ENCODE assay signal across 16 cellular contexts in the genomic region with DNA sequence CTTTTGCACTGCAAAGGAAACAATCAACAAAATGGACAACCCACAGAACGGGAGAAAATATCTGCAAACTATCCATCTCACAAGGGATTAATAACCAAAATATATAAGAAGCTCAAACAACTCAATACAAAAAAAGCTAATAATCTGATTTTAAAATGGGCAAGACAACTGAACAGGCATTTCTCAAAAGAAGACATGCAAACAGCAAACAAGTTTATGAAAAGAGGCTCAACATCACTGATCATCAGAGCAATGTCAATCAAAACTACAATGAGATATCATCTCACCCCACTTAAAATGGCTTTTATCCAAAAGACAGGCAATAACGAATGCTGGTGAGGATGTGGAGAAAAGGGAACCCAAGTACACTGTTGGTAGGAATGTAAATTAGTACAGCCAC. TPM values are rescaled to one million over a fixed set of nuclear protein-coding genes. Genes with fewer than 3 reads are reported as not detected.
DNase-seq lines count a peak whose midpoint lies in the region; ATAC-seq and TF ChIP-seq lines count a peak whose summit lies in the region.
"Had no signal": no experiment of that assay in that cellular context is flagged by ENCODE, and none has a peak within 500 bp of the region (broad histone marks: within the 10 kb centered on the region; RNA-seq: fewer than 3 reads in every experiment).

No MANE protein-coding gene starts in this region.

- DNase-seq in natural killer cell (no peak), H4 (ENCODE audit: low spot score) (no peak), hippocampal formation (lab: John Stamatoyannopoulos, UW) (no peak), ACHN (no peak)
- DNase-seq in natural killer cell treated with Interleukin-12 subunit alpha and Interleukin-12 subunit beta and Interleukin-15 and Interleukin-18, amount 100 ng/mL, for 72 hours (ENCODE audit: low spot score), result no peak
- no peak for DNase-seq in CD8-positive, alpha-beta memory T cell
- DNase-seq in activated naive CD8-positive, alpha-beta T cell treated with anti-CD3 and anti-CD28 coated beads for 36 hours, result no peak
- DNase-seq: COR-L47, DMS153, DMS79 treated with DMSO at 0.1 percent for 48 hours, EL, GOT3, IMR-90 had no signal

- peaks cover 19 to 25% of the 10 kb centered on the region in 2 donors for H3K4me1 Mint-ChIP-seq in natural killer cell
- peaks cover 11 to 15% of the 10 kb centered on the region in 2 donors for H3K4me1 Mint-ChIP-seq in natural killer cell treated with Interleukin-12 subunit alpha and Interleukin-12 subunit beta and Interleukin-15 and Interleukin-18, amount 100 ng/mL, for 72 hours (ENCODE audit: low read depth in 2 of 2)
- peaks cover 16 to 45% (median 30%) of the 10 kb centered on the region in 3 donors for H3K4me1 Mint-ChIP-seq in CD8-positive, alpha-beta memory T cell
- peaks cover 10% of the 10 kb centered on the region for H3K4me1 Mint-ChIP-seq in activated naive CD8-positive, alpha-beta T cell treated with anti-CD3 and anti-CD28 coated beads for 36 hours
- H3K4me1 Mint-ChIP-seq: CD14-positive monocyte had no signal

- peaks cover 43% of the 10 kb centered on the region for H3K36me3 ChIP-seq in CD8-positive, alpha-beta memory T cell (ENCODE audit: insufficient read depth, low read length)

- ATAC-seq in natural killer cell, result no peak
- no peak for ATAC-seq in natural killer cell treated with Interleukin-12 subunit alpha and Interleukin-12 subunit beta and Interleukin-15 and Interleukin-18, amount 100 ng/mL, for 72 hours
- ATAC-seq: A549 had no signal

- POLR2A ChIA-PET in CD8-positive, alpha-beta memory T cell (lab: Charles Lee), result no interaction called here

- peak overlapping the region; percentile 21 to 59 for H3K27ac Mint-ChIP-seq in natural killer cell
- no peak overlapping the region for H3K27ac Mint-ChIP-seq in natural killer cell treated with Interleukin-12 subunit alpha and Interleukin-12 subunit beta and Interleukin-15 and Interleukin-18, amount 100 ng/mL, for 72 hours
- H3K27ac Mint-ChIP-seq in CD8-positive, alpha-beta memory T cell, result peak overlapping the region in 7 of 8 donors; percentile 7 to 70 (median 54)
- peak overlapping the region; percentile 32 for H3K27ac Mint-ChIP-seq in activated naive CD8-positive, alpha-beta T cell treated with anti-CD3 and anti-CD28 coated beads for 36 hours
- H3K27ac Mint-ChIP-seq: CD14-positive monocyte had no signal

- H3K4me1 ChIP-seq in CD8-positive, alpha-beta memory T cell (ENCODE audit: insufficient read depth, low read length), result no peaks in the 10 kb centered on the region
- H3K4me1 ChIP-seq: HAP-1 had no signal

- H3K36me3 Mint-ChIP-seq in natural killer cell, result peaks cover 20% of the 10 kb centered on the region
- H3K36me3 Mint-ChIP-seq in natural killer cell treated with Interleukin-12 subunit alpha and Interleukin-12 subunit beta and Interleukin-15 and Interleukin-18, amount 100 ng/mL, for 72 hours, result peaks cover 16% of the 10 kb centered on the region
- H3K36me3 Mint-ChIP-seq in CD8-positive, alpha-beta memory T cell, result peaks cover 11 to 79% (median 14%) of the 10 kb centered on the region in 3 donors
- peaks cover 33% of the 10 kb centered on the region for H3K36me3 Mint-ChIP-seq in activated naive CD8-positive, alpha-beta T cell treated with anti-CD3 and anti-CD28 coated beads for 36 hours

- no peaks in the 10 kb centered on the region for H3K9me3 ChIP-seq in CD8-positive, alpha-beta memory T cell (ENCODE audit: low read length)

- H3K4me3 Mint-ChIP-seq in natural killer cell, result no peak overlapping the region
- no peak overlapping the region for H3K4me3 Mint-ChIP-seq in natural killer cell treated with Interleukin-12 subunit alpha and Interleukin-12 subunit beta and Interleukin-15 and Interleukin-18, amount 100 ng/mL, for 72 hours
- H3K4me3 Mint-ChIP-seq in CD8-positive, alpha-beta memory T cell, result no peak overlapping the region
- no peak overlapping the region for H3K4me3 Mint-ChIP-seq in activated naive CD8-positive, alpha-beta T cell treated with anti-CD3 and anti-CD28 coated beads for 36 hours
- H3K4me3 Mint-ChIP-seq: CD14-positive monocyte had no signal

- no peaks in the 10 kb centered on the region for H3K27me3 Mint-ChIP-seq in natural killer cell (ENCODE audit: low read depth in 2 of 2)
- no peaks in the 10 kb centered on the region for H3K27me3 Mint-ChIP-seq in natural killer cell treated with Interleukin-12 subunit alpha and Interleukin-12 subunit beta and Interleukin-15 and Interleukin-18, amount 100 ng/mL, for 72 hours
- H3K27me3 Mint-ChIP-seq in CD8-positive, alpha-beta memory T cell, result no peaks in the 10 kb centered on the region
- no peaks in the 10 kb centered on the region for H3K27me3 Mint-ChIP-seq in activated naive CD8-positive, alpha-beta T cell treated with anti-CD3 and anti-CD28 coated beads for 36 hours

- CTCF ChIA-PET in CD8-positive, alpha-beta memory T cell (lab: Charles Lee), result no interaction called here

- no peak for TF ChIP-seq CTCF in natural killer cell (IDR thresholded peaks at IDR 0.05)

- no peaks in the 10 kb centered on the region for H3K9me3 Mint-ChIP-seq in natural killer cell
- H3K9me3 Mint-ChIP-seq in natural killer cell treated with Interleukin-12 subunit alpha and Interleukin-12 subunit beta and Interleukin-15 and Interleukin-18, amount 100 ng/mL, for 72 hours, result no peaks in the 10 kb centered on the region
- H3K9me3 Mint-ChIP-seq in CD8-positive, alpha-beta memory T cell, result no peaks in the 10 kb centered on the region
- peaks cover 12% of the 10 kb centered on the region for H3K9me3 Mint-ChIP-seq in activated naive CD8-positive, alpha-beta T cell treated with anti-CD3 and anti-CD28 coated beads for 36 hours

- H3K27ac ChIP-seq in CD8-positive, alpha-beta memory T cell (ENCODE audit: low read depth, low read length), result no peak overlapping the region
- H3K27ac ChIP-seq: A549 had no signal

- in situ Hi-C loops in ACHN (cut with HindIII; ENCODE audit: low pct_ligation_motif_present, low pct_unique_long_range_greater_than_20kb, low sequenced_read_pairs), result no loop called here

- intact Hi-C loops in natural killer cell (cut with micrococcal nuclease), result no loop called here

- no peaks in the 10 kb centered on the region for H3K27me3 ChIP-seq in CD8-positive, alpha-beta memory T cell (ENCODE audit: insufficient read depth, low read length, poor library complexity, severe bottlenecking)

- H3K4me3 ChIP-seq in CD8-positive, alpha-beta memory T cell (ENCODE audit: low read length), result no peak overlapping the region
- H3K4me3 ChIP-seq: A549, HAP-1 had no signal

RNA-seq across cellular contexts. Expression of a gene that starts 34.8 kb away (rescaled TPM):
- 100 to 1,000 TPM in 1 of 3 donors, 10 to 100 TPM in 2; 82.1 to 137 (median 88.2) TPM for total RNA-seq in natural killer cell
- 10 to 100 TPM; 68.7 to 77.4 TPM for total RNA-seq in natural killer cell treated with Interleukin-12 subunit alpha and Interleukin-12 subunit beta and Interleukin-15 and Interleukin-18, amount 100 ng/mL, for 72 hours
- 10 to 100 TPM; 42.3 to 50.8 TPM for total RNA-seq in CD8-positive, alpha-beta memory T cell
- 104 TPM for polyA plus RNA-seq in CD8-positive, alpha-beta memory T cell
- 10 to 100 TPM; 40.4 to 40.5 TPM for total RNA-seq in activated naive CD8-positive, alpha-beta T cell treated with anti-CD3 and anti-CD28 coated beads for 36 hours
- total RNA-seq in H4 (2014; rRNA removed; shearing (Covaris generic)), result 5.6 and 9.8 TPM in 2 replicates

Comparison
In these comparisons a context has a peak if more than half of its experiments do, and no peak if none do; other contexts are left out.
1. H3K27ac Mint-ChIP-seq: peak in natural killer cell (2 of 2), CD8-positive, alpha-beta memory T cell (7 of 8) and activated naive CD8-positive, alpha-beta T cell treated with anti-CD3 and anti-CD28 coated beads for 36 hours (single experiment); none in natural killer cell treated with Interleukin-12 subunit alpha and Interleukin-12 subunit beta and Interleukin-15 and Interleukin-18, amount 100 ng/mL, for 72 hours (0 of 2).